ENCODE assay signal across 27 cellular contexts in genomic region chr6:22133352-22133751, GRCh38.
"Had no signal": no experiment of that assay in that cellular context is flagged by ENCODE, and none has a peak within 500 bp of the region (broad histone marks: within the 10 kb centered on the region; RNA-seq: fewer than 3 reads in every experiment).

No MANE protein-coding gene starts in this region.

- ATAC-seq: left ventricle myocardium superior; natural killer cell treated with Interleukin-12 subunit alpha and Interleukin-12 subunit beta and Interleukin-15 and Interleukin-18, amount 100 ng/mL, for 72 hours; right lobe of liver; stimulated activated naive B cell treated with anti-CD40 and anti-IgM and Interleukin-4, amounts not matched to agents 10 μg/mL and 1 μg/mL and 100 μg/mL, for 72 hours; T-helper 17 cell had no signal

- H3K36me3 ChIP-seq: cardiac muscle cell, neutrophil, ovary, right lobe of liver, vagina had no signal

- H3K4me3 ChIP-seq: cardiac muscle cell, ovary, right lobe of liver, testis, vagina had no signal

- DNase-seq: activated CD4-positive, alpha-beta T cell treated with anti-CD3 and anti-CD28 coated beads for 4 hours; activated CD4-positive, alpha-beta T cell treated with anti-CD3 and anti-CD28 coated beads, Interleukin-2, amount 50 U/mL, for 48 hours; activated CD4-positive, CD25-positive, alpha-beta regulatory T cell; activated CD8-positive, alpha-beta memory T cell treated with anti-CD3 and anti-CD28 coated beads, Interleukin-2, amount 50 U/mL, for 48 hours; activated naive CD4-positive, alpha-beta T cell treated with Interleukin-2 at 50 U/mL for 16 hours; activated naive CD8-positive, alpha-beta T cell treated with anti-CD3 and anti-CD28 coated beads, Interleukin-2, amount 10 ng/mL, durations not matched to agents 7 days and 5 days; activated T-cell treated with anti-CD3 and anti-CD28 coated beads, Interleukin-2, amount 50 U/mL, for 48 hours; amniotic stem cell; cortex of kidney; effector CD4-positive, alpha-beta T cell; erythroblast; foreskin melanocyte; glutamatergic neuron; hypothalamus; left ventricle myocardium superior; midbrain; ovary; right lobe of liver; stimulated activated CD4-positive, alpha-beta T cell treated with anti-CD3 and anti-CD28 coated beads, Interleukin-2, amount 100 ng/mL, for 48 hours; stimulated activated CD8-positive, alpha-beta memory T cell treated with anti-CD3 and anti-CD28 coated beads, Interleukin-4, amount 100 ng/mL, for 48 hours; stimulated activated naive B cell treated with anti-CD40 and anti-IgM and Interleukin-4, amounts not matched to agents 10 μg/mL and 1 μg/mL and 100 μg/mL, for 72 hours; T-helper 17 cell; testis had no signal

- H3K27me3 ChIP-seq: cardiac muscle cell, neutrophil, ovary, right lobe of liver, testis, vagina had no signal

- H3K27ac ChIP-seq: cardiac muscle cell, neutrophil, ovary, right lobe of liver, testis, vagina had no signal

- H3K9me3 ChIP-seq: neutrophil, ovary, right lobe of liver, testis, vagina had no signal

- H3K4me1 ChIP-seq: right lobe of liver, testis, vagina had no signal
